Comparison of ENCODE assay signal across 8 cellular contexts in genomic region chr1:154974808-154975408, GRCh38. TPM values are rescaled to one million over a fixed set of nuclear protein-coding genes. Genes with fewer than 3 reads are reported as not detected.
A peak's percentile ranks its signal among the peaks of the same experiment; 100 is the strongest.
DNase-seq lines count a peak whose midpoint lies in the region; ATAC-seq and TF ChIP-seq lines count a peak whose summit lies in the region.

No MANE protein-coding gene starts in this region.

- H3K4me1 ChIP-seq in CD4-positive, alpha-beta memory T cell (ENCODE audit: insufficient read depth, low read length) = peaks cover 45% of the 10 kb centered on the region
- peaks cover 45% of the 10 kb centered on the region for H3K4me1 ChIP-seq in lower lobe of right lung

- no peaks in the 10 kb centered on the region for H3K9me3 ChIP-seq in CD4-positive, alpha-beta memory T cell (ENCODE audit: control insufficient read depth in 1 of 2, low read length in 2 of 2)
- no peaks in the 10 kb centered on the region for H3K9me3 ChIP-seq in lower lobe of right lung

- H3K27me3 ChIP-seq in CD4-positive, alpha-beta memory T cell (ENCODE audit: insufficient read depth, low read length) = no peaks in the 10 kb centered on the region
- no peaks in the 10 kb centered on the region for H3K27me3 ChIP-seq in lower lobe of right lung (ENCODE audit: low read depth)

- peaks cover 18 to 33% (median 24%) of the 10 kb centered on the region in 4 donors for H3K4me1 Mint-ChIP-seq in CD4-positive, alpha-beta memory T cell

- H3K27ac Mint-ChIP-seq in CD4-positive, alpha-beta memory T cell = no peak overlapping the region

- DNase-seq in CD4-positive, alpha-beta memory T cell = peak in 4 of 5 donors; percentile 96 to 97 (median 97)
- DNase-seq in NCI-H748 treated with DMSO at 0.1 percent for 48 hours (lab: John Stamatoyannopoulos, UW) (peak; percentile 97), lower lobe of right lung (peak; percentile 95)
- peak; percentile 89 to 93 for DNase-seq in activated CD4-positive, alpha-beta T cell treated with anti-CD3 and anti-CD28 coated beads, Interleukin-2, amount 50 U/mL, for 4 hours
- peak; percentile 92 for DNase-seq in effector CD8-positive, alpha-beta T cell (lab: John Stamatoyannopoulos, UW)
- DNase-seq in stimulated activated CD4-positive, alpha-beta T cell treated with anti-CD3 and anti-CD28 coated beads, TNF-alpha, amount 100 ng/mL, for 24 hours (ENCODE audit: low read depth in 3 of 3) = peak; percentile 86 to 93 (median 92)

- H3K27me3 Mint-ChIP-seq in CD4-positive, alpha-beta memory T cell = no peaks in the 10 kb centered on the region

- intact Hi-C loops in CD4-positive, alpha-beta memory T cell (cut with micrococcal nuclease) = loop anchor here (1.0 to 2.0 kb wide), 6 partner anchors 8 to 76 kb away; partner anchors contain the start of genes ADAM15, FLAD1, PMVK and PYGO2
- intact Hi-C loops in lower lobe of right lung (cut with DNase I) = no loop called here

- H3K36me3 ChIP-seq in CD4-positive, alpha-beta memory T cell (ENCODE audit: insufficient read depth, low read length) = no peaks in the 10 kb centered on the region
- peaks cover 8% of the 10 kb centered on the region for H3K36me3 ChIP-seq in lower lobe of right lung

- peak overlapping the region; percentile 95 for H3K27ac ChIP-seq in CD4-positive, alpha-beta memory T cell (ENCODE audit: low read depth, low read length)
- H3K27ac ChIP-seq in lower lobe of right lung = peak overlapping the region; percentile 98

- TF ChIP-seq CTCF in lower lobe of right lung (IDR thresholded peaks at IDR 0.05) = no peak

- no peak overlapping the region for H3K4me3 Mint-ChIP-seq in CD4-positive, alpha-beta memory T cell

- ATAC-seq in GM19455 (IDR thresholded peaks at IDR 0.05; ENCODE audit: unreplicated experiment) = peak; percentile 51
- peak; percentile 31 for ATAC-seq in HG03571 (IDR thresholded peaks at IDR 0.05; ENCODE audit: unreplicated experiment)
- peak; percentile 71 to 77 for ATAC-seq in lower lobe of right lung

- POLR2A ChIA-PET in CD4-positive, alpha-beta memory T cell (lab: Charles Lee; ENCODE audit: partially characterized antibody) = interaction anchor here (1.0 to 41.7 kb wide), 11 partner anchors 9 to 795 kb away, joined by 3 to 1543 read pairs (median 9); partner anchors contain the start of genes ADAM15, FLAD1, LENEP and PBXIP1

- H3K36me3 Mint-ChIP-seq in CD4-positive, alpha-beta memory T cell = peaks cover 4 to 11% of the 10 kb centered on the region in 2 donors

- no peaks in the 10 kb centered on the region for H3K9me3 Mint-ChIP-seq in CD4-positive, alpha-beta memory T cell

- CTCF ChIA-PET in CD4-positive, alpha-beta memory T cell (lab: Charles Lee; ENCODE audit: partially characterized antibody) = interaction anchor here (1.3 to 16.3 kb wide), 7 partner anchors 11 to 42 kb away, joined by 4 to 226 read pairs (median 23); partner anchors contain the start of genes PBXIP1 and PYGO2

- peak overlapping the region; percentile 67 to 100 for H3K4me3 ChIP-seq in CD4-positive, alpha-beta memory T cell (ENCODE audit: low read length in 2 of 2)
- peak overlapping the region; percentile 83 for H3K4me3 ChIP-seq in lower lobe of right lung

RNA-seq across cellular contexts. Expression of gene CKS1B, which starts 0.4 kb away (rescaled TPM):
- total RNA-seq in CD4-positive, alpha-beta memory T cell = 10 to 100 TPM; 12.2 to 13.0 TPM
- 10 to 100 TPM; 50.2 to 67.9 TPM for polyA plus RNA-seq in CD4-positive, alpha-beta memory T cell
- 28.5 TPM for total RNA-seq in lower lobe of right lung

RNA-seq across cellular contexts. Expression of gene SHC1, which starts 4.4 kb away (rescaled TPM):
- total RNA-seq in CD4-positive, alpha-beta memory T cell = 10 to 100 TPM; 78.4 to 81.7 TPM
- polyA plus RNA-seq in CD4-positive, alpha-beta memory T cell = 10 to 100 TPM; 36.4 to 44.5 TPM
- 94.8 TPM for total RNA-seq in lower lobe of right lung

RNA-seq across cellular contexts. Expression of gene FLAD1, which starts 8.2 kb away (rescaled TPM):
- 10 to 100 TPM; 52.4 to 56.6 TPM for total RNA-seq in CD4-positive, alpha-beta memory T cell
- polyA plus RNA-seq in CD4-positive, alpha-beta memory T cell = 10 to 100 TPM; 48.9 to 75.9 TPM
- 31.9 TPM for total RNA-seq in lower lobe of right lung

RNA-seq across cellular contexts. Expression of gene PYGO2, which starts 13.3 kb away (rescaled TPM):
- 10 to 100 TPM; 78.4 to 80.2 TPM for total RNA-seq in CD4-positive, alpha-beta memory T cell
- 10 to 100 TPM; 22.5 to 54.2 TPM for polyA plus RNA-seq in CD4-positive, alpha-beta memory T cell
- total RNA-seq in lower lobe of right lung = 27.4 TPM

RNA-seq across cellular contexts. Expression of gene LENEP, which starts 18.5 kb away (rescaled TPM):
- total RNA-seq in CD4-positive, alpha-beta memory T cell = 1 to 10 TPM; 1.1 to 3.1 TPM
- polyA plus RNA-seq in CD4-positive, alpha-beta memory T cell = not detected
- total RNA-seq in lower lobe of right lung = not detected

Comparison
In these comparisons a context has a peak if more than half of its experiments do, and no peak if none do; other contexts are left out.
1. Peak in every context shown above with its lines: DNase-seq, ATAC-seq, H3K4me3 ChIP-seq and H3K27ac ChIP-seq.